Comparison of ENCODE assay signal across 9 cellular contexts in the genomic region with DNA sequence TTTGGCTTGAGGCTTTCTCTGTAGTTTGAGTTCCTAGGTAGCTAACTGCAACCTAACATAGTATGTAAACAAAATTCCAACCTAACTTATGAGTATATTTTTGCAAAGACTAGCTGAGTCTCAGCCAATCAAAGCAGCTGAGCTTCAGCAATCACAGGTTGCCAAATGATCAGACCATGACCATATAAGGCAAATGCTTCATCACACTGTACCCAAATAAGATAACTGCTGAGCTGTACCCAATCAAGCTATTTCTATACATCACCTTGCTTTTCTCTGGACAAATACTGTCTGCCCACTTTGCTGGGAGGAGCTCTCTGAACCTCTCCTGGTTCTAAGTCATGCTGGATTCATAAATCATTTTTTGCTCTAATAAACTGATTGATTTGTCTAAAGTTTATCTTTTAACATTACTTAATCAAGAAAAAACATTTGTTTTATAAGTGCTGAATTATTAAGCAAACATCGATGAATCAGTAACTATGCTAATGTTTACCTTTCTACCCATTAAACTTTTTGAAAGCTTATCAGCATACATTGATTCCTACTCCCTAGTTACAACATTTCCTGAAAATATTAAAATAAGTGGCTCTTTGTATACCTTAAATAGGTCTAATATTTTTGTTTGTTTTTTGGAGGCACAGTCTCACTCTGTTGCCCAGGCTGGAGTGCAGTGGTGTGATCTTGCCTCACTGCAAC.
DNase-seq lines count a peak whose midpoint lies in the region; ATAC-seq, FAIRE-seq and TF ChIP-seq lines count a peak whose summit lies in the region.
"Had no signal": no experiment of that assay in that cellular context is flagged by ENCODE, and none has a peak within 500 bp of the region (broad histone marks: within the 10 kb centered on the region; RNA-seq: fewer than 3 reads in every experiment).

No MANE protein-coding gene starts in this region.

- H3K9me3 ChIP-seq in K562 (replicated peaks; ENCODE audit: control insufficient read depth, insufficient read depth, low read depth, low read length) (no peaks in the 10 kb centered on the region), neutrophil (no peaks in the 10 kb centered on the region)

- H3K9me1 ChIP-seq in K562 (ENCODE audit: control insufficient read depth, insufficient read depth, low read length) = no peaks in the 10 kb centered on the region

- H3K79me2 ChIP-seq in K562 (ENCODE audit: control insufficient read depth, insufficient read depth, low read length) = no peaks in the 10 kb centered on the region

- H3K4me3 Mint-ChIP-seq in chondrocyte (ENCODE audit: unreplicated experiment) = no peak overlapping the region
- no peak overlapping the region for H3K4me3 Mint-ChIP-seq in activated CD4-positive, alpha-beta memory T cell treated with anti-CD3 and anti-CD28 coated beads, Interleukin-2, amount 10 ng/mL, durations not matched to agents 7 days and 5 days

- no peak overlapping the region for H3K4me2 ChIP-seq in K562 (ENCODE audit: insufficient read depth, low read length)

- in situ Hi-C loops in K562 (cut with MboI) = no loop called here

- POLR2A ChIA-PET in K562 (lab: Yijun Ruan, JAX) = interaction anchor here (0.6 to 1.1 kb wide), 3 partner anchors 17 to 250 kb away, joined by 3 to 4 read pairs (median 3); no protein-coding TSS in a partner anchor
- POLR2A ChIA-PET in activated CD4-positive, alpha-beta memory T cell treated with anti-CD3 and anti-CD28 coated beads, Interleukin-2, amount 10 ng/mL, durations not matched to agents 7 days and 5 days (lab: Charles Lee) = no interaction called here

- TF ChIP-seq CTCF in K562 (IDR thresholded peaks at IDR 0.05 in 2 of 3, conservative IDR thresholded peaks at IDR 0.05 in 1 of 3; ENCODE audit: insufficient read depth in 2 of 3, low read depth in 1 of 3, low read length in 3 of 3) (no peak), neutrophil (IDR thresholded peaks at IDR 0.05) (no peak), chondrocyte (IDR thresholded peaks at IDR 0.05) (no peak)

- ATAC-seq in GM21390 (IDR thresholded peaks at IDR 0.05; ENCODE audit: unreplicated experiment) = peak; percentile 69
- peak; percentile 69; the same call in 2 of the 3 replicates for ATAC-seq in K562

- H3K4me1 ChIP-seq in K562 (replicated peaks in 1 of 2; ENCODE audit: control insufficient read depth in 2 of 2, insufficient read depth in 2 of 2, low read length in 2 of 2) (peaks cover 0 to 8% of the 10 kb centered on the region in 2 experiments; a peak in 3 of 5 replicates), neutrophil (ENCODE audit: control insufficient read depth in 1 of 2, insufficient read depth in 1 of 2, low read depth in 1 of 2, low read length in 1 of 2) (peaks cover 72 to 83% of the 10 kb centered on the region in 2 experiments)

- H3K36me3 Mint-ChIP-seq in chondrocyte (ENCODE audit: low read depth) = no peaks in the 10 kb centered on the region
- no peaks in the 10 kb centered on the region for H3K36me3 Mint-ChIP-seq in activated CD4-positive, alpha-beta memory T cell treated with anti-CD3 and anti-CD28 coated beads, Interleukin-2, amount 10 ng/mL, durations not matched to agents 7 days and 5 days (ENCODE audit: low read depth)

- WGBS in K562 (ENCODE audit: insufficient coverage, low coverage, missing lambda C conversion rate) = 27% methylated on average over 1 of the region's 1 CpG

- CTCF ChIA-PET in K562 (lab: Yijun Ruan, JAX; ENCODE audit: low intra/inter-chr PET ratio) = no interaction called here
- CTCF ChIA-PET in activated CD4-positive, alpha-beta memory T cell treated with anti-CD3 and anti-CD28 coated beads, Interleukin-2, amount 10 ng/mL, durations not matched to agents 7 days and 5 days (lab: Charles Lee) = interaction anchor here (0.8 kb wide), 1 partner anchor 175 kb away, joined by 3 read pairs; a partner anchor contains a TSS

- no peak for TF ChIP-seq RAD21 in K562 (CRISPR knock-in tag; conservative IDR thresholded peaks at IDR 0.05 in 1 of 2, IDR thresholded peaks at IDR 0.05 in 1 of 2)

- FAIRE-seq in K562 (lab: Jason Lieb, UNC) = no peak

- peak; percentile 37 for DNase-seq in LHCN-M2 (ENCODE audit: low read depth)
- peak in 2 of 4 experiments; percentile 8 to 14 for DNase-seq in K562 (ENCODE audit: extremely low read depth in 1 of 4, low spot score in 3 of 4)
- no peak for DNase-seq in chondrocyte (ENCODE audit: low spot score)
- DNase-seq in posterior cingulate gyrus = no peak
- no peak for DNase-seq in activated CD4-positive, alpha-beta memory T cell treated with anti-CD3 and anti-CD28 coated beads, Interleukin-2, amount 10 ng/mL, durations not matched to agents 7 days and 5 days
- DNase-seq in putamen (ENCODE audit: low spot score) = no peak
- DNase-seq: amygdala had no signal

- no peak for TF ChIP-seq EP300 in K562 (IDR thresholded peaks at IDR 0.05; ENCODE audit: low read length)

- no TSS peak for BruUV-seq in K562 (replicated peaks; lab: Mats Ljungman, UMichigan)

- no peaks in the 10 kb centered on the region for H3K9me3 Mint-ChIP-seq in chondrocyte (ENCODE audit: low read depth)
- H3K9me3 Mint-ChIP-seq in activated CD4-positive, alpha-beta memory T cell treated with anti-CD3 and anti-CD28 coated beads, Interleukin-2, amount 10 ng/mL, durations not matched to agents 7 days and 5 days = no peaks in the 10 kb centered on the region

- H3K36me3 ChIP-seq in K562 (ENCODE audit: control insufficient read depth, insufficient read depth, low read length) (no peaks in the 10 kb centered on the region), neutrophil (no peaks in the 10 kb centered on the region)

- H2AFZ ChIP-seq in K562 (ENCODE audit: low read depth, low read length) = no peak overlapping the region

- H3K27ac ChIP-seq in K562 (ENCODE audit: extremely low read depth, low read depth, low read length) (no peak overlapping the region), neutrophil (peak overlapping the region; percentile 62)

- H3K4me3 ChIP-seq in K562 = no peak overlapping the region
- H3K4me3 ChIP-seq in neutrophil (ENCODE audit: low read depth in 1 of 2, low read length in 1 of 2) = no peak overlapping the region

- H3K27me3 Mint-ChIP-seq in chondrocyte (ENCODE audit: low read depth) = no peaks in the 10 kb centered on the region
- no peaks in the 10 kb centered on the region for H3K27me3 Mint-ChIP-seq in activated CD4-positive, alpha-beta memory T cell treated with anti-CD3 and anti-CD28 coated beads, Interleukin-2, amount 10 ng/mL, durations not matched to agents 7 days and 5 days

- H3K27ac Mint-ChIP-seq in chondrocyte (ENCODE audit: unreplicated experiment) = no peak overlapping the region
- H3K27ac Mint-ChIP-seq in activated CD4-positive, alpha-beta memory T cell treated with anti-CD3 and anti-CD28 coated beads, Interleukin-2, amount 10 ng/mL, durations not matched to agents 7 days and 5 days = no peak overlapping the region

- no peak overlapping the region for H3K9ac ChIP-seq in K562 (ENCODE audit: insufficient read depth in 1 of 2, low read depth in 2 of 2, low read length in 2 of 2)

- no peaks in the 10 kb centered on the region for H4K20me1 ChIP-seq in K562 (replicated peaks; ENCODE audit: control insufficient read depth, insufficient read depth, low read length)

- intact Hi-C loops in K562 (cut with micrococcal nuclease) (no loop called here), posterior cingulate gyrus (cut with DNase I) (no loop called here)

- H3K27me3 ChIP-seq in K562 (ENCODE audit: control insufficient read depth in 2 of 2, insufficient read depth in 2 of 2, low read length in 2 of 2) = no peaks in the 10 kb centered on the region
- no peaks in the 10 kb centered on the region for H3K27me3 ChIP-seq in neutrophil

- H3K4me1 Mint-ChIP-seq in chondrocyte (ENCODE audit: low read depth) = peaks cover 20% of the 10 kb centered on the region
- H3K4me1 Mint-ChIP-seq in activated CD4-positive, alpha-beta memory T cell treated with anti-CD3 and anti-CD28 coated beads, Interleukin-2, amount 10 ng/mL, durations not matched to agents 7 days and 5 days = peaks cover 21% of the 10 kb centered on the region

- TF ChIP-seq POLR2A in K562 (conservative IDR thresholded peaks at IDR 0.05) = no peak

TF ChIP-seq in K562, 482 proteins besides CTCF, POLR2A, EP300 and RAD21:
- TF ChIP-seq KDM5B (IDR thresholded peaks at IDR 0.05; ENCODE audit: insufficient replicate concordance, low read depth, low read length) = no peak
- TF ChIP-seq ZFP36 (IDR thresholded peaks at IDR 0.05; ENCODE audit: low read depth, low read length, partially characterized antibody) = peak; percentile 33
- peak; percentile 86 to 97 for TF ChIP-seq SRF (CRISPR knock-in tag; IDR thresholded peaks at IDR 0.05)
